1 cellular context compared by ENCODE assay signal in genomic region chr12:19444097-19444496, GRCh38.
TF ChIP-seq lines count a peak whose summit lies in the region.

No MANE protein-coding gene starts in this region.

TF ChIP-seq in H1, 55 proteins besides CTCF, POLR2A, EP300 and RAD21:
- TF ChIP-seq SRF (IDR thresholded peaks at IDR 0.05; ENCODE audit: low read depth, low read length) (no peak), POLR2AphosphoS5 (IDR thresholded peaks at IDR 0.05; ENCODE audit: low read depth, low read length) (no peak), SIX5 (IDR thresholded peaks at IDR 0.05; ENCODE audit: low read depth, low read length) (no peak), FOSL1 (IDR thresholded peaks at IDR 0.05; ENCODE audit: insufficient read depth, low read depth, low read length) (no peak), SUZ12 (IDR thresholded peaks at IDR 0.05; ENCODE audit: low read length) (no peak), TAF7 (optimal IDR thresholded peaks at IDR 0.05; ENCODE audit: borderline replicate concordance, low read depth, low read length) (no peak), TEAD4 (IDR thresholded peaks at IDR 0.05; ENCODE audit: low read depth, low read length) (no peak), SIRT6 (IDR thresholded peaks at IDR 0.05; ENCODE audit: low read length) (no peak), CTBP2 (IDR thresholded peaks at IDR 0.05; ENCODE audit: borderline replicate concordance, insufficient read depth, insufficient read length, low read length) (no peak), HDAC6 (IDR thresholded peaks at IDR 0.05; ENCODE audit: low read depth, low read length) (no peak), SP1 (IDR thresholded peaks at IDR 0.05; ENCODE audit: low read depth, low read length) (no peak), POU5F1 (IDR thresholded peaks at IDR 0.05; ENCODE audit: low read depth, low read length) (no peak)
- TF ChIP-seq, protein P1, sequence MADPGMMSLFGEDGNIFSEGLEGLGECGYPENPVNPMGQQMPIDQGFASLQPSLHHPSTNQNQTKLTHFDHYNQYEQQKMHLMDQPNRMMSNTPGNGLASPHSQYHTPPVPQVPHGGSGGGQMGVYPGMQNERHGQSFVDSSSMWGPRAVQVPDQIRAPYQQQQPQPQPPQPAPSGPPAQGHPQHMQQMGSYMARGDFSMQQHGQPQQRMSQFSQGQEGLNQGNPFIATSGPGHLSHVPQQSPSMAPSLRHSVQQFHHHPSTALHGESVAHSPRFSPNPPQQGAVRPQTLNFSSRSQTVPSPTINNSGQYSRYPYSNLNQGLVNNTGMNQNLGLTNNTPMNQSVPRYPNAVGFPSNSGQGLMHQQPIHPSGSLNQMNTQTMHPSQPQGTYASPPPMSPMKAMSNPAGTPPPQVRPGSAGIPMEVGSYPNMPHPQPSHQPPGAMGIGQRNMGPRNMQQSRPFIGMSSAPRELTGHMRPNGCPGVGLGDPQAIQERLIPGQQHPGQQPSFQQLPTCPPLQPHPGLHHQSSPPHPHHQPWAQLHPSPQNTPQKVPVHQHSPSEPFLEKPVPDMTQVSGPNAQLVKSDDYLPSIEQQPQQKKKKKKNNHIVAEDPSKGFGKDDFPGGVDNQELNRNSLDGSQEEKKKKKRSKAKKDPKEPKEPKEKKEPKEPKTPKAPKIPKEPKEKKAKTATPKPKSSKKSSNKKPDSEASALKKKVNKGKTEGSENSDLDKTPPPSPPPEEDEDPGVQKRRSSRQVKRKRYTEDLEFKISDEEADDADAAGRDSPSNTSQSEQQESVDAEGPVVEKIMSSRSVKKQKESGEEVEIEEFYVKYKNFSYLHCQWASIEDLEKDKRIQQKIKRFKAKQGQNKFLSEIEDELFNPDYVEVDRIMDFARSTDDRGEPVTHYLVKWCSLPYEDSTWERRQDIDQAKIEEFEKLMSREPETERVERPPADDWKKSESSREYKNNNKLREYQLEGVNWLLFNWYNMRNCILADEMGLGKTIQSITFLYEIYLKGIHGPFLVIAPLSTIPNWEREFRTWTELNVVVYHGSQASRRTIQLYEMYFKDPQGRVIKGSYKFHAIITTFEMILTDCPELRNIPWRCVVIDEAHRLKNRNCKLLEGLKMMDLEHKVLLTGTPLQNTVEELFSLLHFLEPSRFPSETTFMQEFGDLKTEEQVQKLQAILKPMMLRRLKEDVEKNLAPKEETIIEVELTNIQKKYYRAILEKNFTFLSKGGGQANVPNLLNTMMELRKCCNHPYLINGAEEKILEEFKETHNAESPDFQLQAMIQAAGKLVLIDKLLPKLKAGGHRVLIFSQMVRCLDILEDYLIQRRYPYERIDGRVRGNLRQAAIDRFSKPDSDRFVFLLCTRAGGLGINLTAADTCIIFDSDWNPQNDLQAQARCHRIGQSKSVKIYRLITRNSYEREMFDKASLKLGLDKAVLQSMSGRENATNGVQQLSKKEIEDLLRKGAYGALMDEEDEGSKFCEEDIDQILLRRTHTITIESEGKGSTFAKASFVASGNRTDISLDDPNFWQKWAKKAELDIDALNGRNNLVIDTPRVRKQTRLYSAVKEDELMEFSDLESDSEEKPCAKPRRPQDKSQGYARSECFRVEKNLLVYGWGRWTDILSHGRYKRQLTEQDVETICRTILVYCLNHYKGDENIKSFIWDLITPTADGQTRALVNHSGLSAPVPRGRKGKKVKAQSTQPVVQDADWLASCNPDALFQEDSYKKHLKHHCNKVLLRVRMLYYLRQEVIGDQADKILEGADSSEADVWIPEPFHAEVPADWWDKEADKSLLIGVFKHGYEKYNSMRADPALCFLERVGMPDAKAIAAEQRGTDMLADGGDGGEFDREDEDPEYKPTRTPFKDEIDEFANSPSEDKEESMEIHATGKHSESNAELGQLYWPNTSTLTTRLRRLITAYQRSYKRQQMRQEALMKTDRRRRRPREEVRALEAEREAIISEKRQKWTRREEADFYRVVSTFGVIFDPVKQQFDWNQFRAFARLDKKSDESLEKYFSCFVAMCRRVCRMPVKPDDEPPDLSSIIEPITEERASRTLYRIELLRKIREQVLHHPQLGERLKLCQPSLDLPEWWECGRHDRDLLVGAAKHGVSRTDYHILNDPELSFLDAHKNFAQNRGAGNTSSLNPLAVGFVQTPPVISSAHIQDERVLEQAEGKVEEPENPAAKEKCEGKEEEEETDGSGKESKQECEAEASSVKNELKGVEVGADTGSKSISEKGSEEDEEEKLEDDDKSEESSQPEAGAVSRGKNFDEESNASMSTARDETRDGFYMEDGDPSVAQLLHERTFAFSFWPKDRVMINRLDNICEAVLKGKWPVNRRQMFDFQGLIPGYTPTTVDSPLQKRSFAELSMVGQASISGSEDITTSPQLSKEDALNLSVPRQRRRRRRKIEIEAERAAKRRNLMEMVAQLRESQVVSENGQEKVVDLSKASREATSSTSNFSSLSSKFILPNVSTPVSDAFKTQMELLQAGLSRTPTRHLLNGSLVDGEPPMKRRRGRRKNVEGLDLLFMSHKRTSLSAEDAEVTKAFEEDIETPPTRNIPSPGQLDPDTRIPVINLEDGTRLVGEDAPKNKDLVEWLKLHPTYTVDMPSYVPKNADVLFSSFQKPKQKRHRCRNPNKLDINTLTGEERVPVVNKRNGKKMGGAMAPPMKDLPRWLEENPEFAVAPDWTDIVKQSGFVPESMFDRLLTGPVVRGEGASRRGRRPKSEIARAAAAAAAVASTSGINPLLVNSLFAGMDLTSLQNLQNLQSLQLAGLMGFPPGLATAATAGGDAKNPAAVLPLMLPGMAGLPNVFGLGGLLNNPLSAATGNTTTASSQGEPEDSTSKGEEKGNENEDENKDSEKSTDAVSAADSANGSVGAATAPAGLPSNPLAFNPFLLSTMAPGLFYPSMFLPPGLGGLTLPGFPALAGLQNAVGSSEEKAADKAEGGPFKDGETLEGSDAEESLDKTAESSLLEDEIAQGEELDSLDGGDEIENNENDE (IDR thresholded peaks at IDR 0.05; ENCODE audit: insufficient replicate concordance, low read length): no peak
- TF ChIP-seq, protein P2, sequence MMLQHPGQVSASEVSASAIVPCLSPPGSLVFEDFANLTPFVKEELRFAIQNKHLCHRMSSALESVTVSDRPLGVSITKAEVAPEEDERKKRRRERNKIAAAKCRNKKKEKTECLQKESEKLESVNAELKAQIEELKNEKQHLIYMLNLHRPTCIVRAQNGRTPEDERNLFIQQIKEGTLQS (IDR thresholded peaks at IDR 0.05; ENCODE audit: insufficient read depth, low read depth, low read length): no peak
- TF ChIP-seq, protein P3, sequence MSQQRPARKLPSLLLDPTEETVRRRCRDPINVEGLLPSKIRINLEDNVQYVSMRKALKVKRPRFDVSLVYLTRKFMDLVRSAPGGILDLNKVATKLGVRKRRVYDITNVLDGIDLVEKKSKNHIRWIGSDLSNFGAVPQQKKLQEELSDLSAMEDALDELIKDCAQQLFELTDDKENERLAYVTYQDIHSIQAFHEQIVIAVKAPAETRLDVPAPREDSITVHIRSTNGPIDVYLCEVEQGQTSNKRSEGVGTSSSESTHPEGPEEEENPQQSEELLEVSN (IDR thresholded peaks at IDR 0.05): no peak
